1 cellular context compared by ENCODE assay signal in genomic region chr10:133034762-133035161, GRCh38.
A peak's percentile ranks its signal among the peaks of the same experiment; 100 is the strongest.
TF ChIP-seq lines count a peak whose summit lies in the region.

No MANE protein-coding gene starts in this region.

TF ChIP-seq in A549, 52 proteins besides CTCF, POLR2A, EP300 and RAD21:
- peak; percentile 57 for TF ChIP-seq REST (IDR thresholded peaks at IDR 0.05)
- no peak for TF ChIP-seq MYC (IDR thresholded peaks at IDR 0.05; ENCODE audit: borderline replicate concordance, low read length)
- peak; percentile 60 for TF ChIP-seq CHD2 (IDR thresholded peaks at IDR 0.05; ENCODE audit: low read length, partially characterized antibody)
- no peak for TF ChIP-seq CBX8 (IDR thresholded peaks at IDR 0.05)
